In the genomic region with DNA sequence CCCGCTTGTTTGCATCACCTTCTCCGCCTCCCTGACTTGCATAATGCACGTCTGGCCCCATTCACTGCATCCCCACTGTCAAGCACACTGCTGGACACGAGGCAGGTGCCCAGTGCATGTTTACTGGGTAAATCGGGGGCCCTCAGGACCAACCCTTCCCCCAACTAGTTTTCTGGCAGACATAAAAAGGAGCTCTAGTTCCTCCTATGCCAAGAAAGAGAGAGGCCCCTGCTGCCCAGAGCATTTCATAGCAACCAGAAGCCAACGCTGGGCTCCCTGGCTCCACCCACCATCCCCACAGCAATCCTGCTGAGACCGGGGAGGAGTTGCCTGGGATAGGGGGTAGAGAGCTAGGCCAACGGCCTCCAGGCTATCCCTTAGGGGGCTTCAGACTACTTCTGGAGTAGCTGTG, we compare ENCODE assay signal across 12 cellular contexts. TPM values are rescaled to one million over a fixed set of nuclear protein-coding genes. Genes with fewer than 3 reads are reported as not detected.
DNase-seq lines count a peak whose midpoint lies in the region; ATAC-seq and TF ChIP-seq lines count a peak whose summit lies in the region.
"Had no signal": no experiment of that assay in that cellular context is flagged by ENCODE, and none has a peak within 500 bp of the region (broad histone marks: within the 10 kb centered on the region; RNA-seq: fewer than 3 reads in every experiment).

No MANE protein-coding gene starts in this region.

- CTCF ChIA-PET in SK-N-SH (lab: Yijun Ruan, JAX): interaction anchor here (0.9 to 2.3 kb wide), 2 partner anchors 17 to 52 kb away, joined by 3 to 5 read pairs; no protein-coding TSS in a partner anchor

- H3K27ac ChIP-seq in SK-N-SH (ENCODE audit: low read depth in 2 of 2, low read length in 1 of 2): no peak overlapping the region
- peak overlapping the region; percentile 35 for H3K27ac ChIP-seq in neuronal stem cell (replicated peaks; ENCODE audit: low read length)
- no peak overlapping the region for H3K27ac ChIP-seq in testis
- H3K27ac ChIP-seq: BLaER1 treated with 17β-estradiol and CSF1 and Interleukin-3, amounts not matched to agents 10 nM and 100 nM had no signal

- POLR2A ChIA-PET in SK-N-SH (lab: Yijun Ruan, JAX): interaction anchor here (0.6 kb wide), 1 partner anchor 17 kb away, joined by 3 read pairs; no protein-coding TSS in a partner anchor

- DNase-seq in BE2C (peak; percentile 33), SK-N-SH (peak; percentile 60), Right ventricle myocardium superior (peak; percentile 67), neuronal stem cell (ENCODE audit: low spot score) (peak; percentile 37), GM03348 (ENCODE audit: low spot score) (no peak), ACHN (no peak), KG1 (lab: John Stamatoyannopoulos, UW) (no peak), testis (no peak)
- DNase-seq: naive thymus-derived CD8-positive, alpha-beta T cell; NCI-H446 treated with DMSO at 0.1 percent for 48 hours had no signal

- no peak overlapping the region for H4K91ac ChIP-seq in neuronal stem cell (ENCODE audit: low read depth, low read length, poor library complexity)

- peaks cover 2% of the 10 kb centered on the region for H3K79me1 ChIP-seq in neuronal stem cell (ENCODE audit: low read depth, low read length)

- H4K8ac ChIP-seq in neuronal stem cell (ENCODE audit: low read depth, low read length): no peak overlapping the region

- H2BK12ac ChIP-seq in neuronal stem cell (ENCODE audit: low read length): peak overlapping the region; percentile 90

- peaks cover 11% of the 10 kb centered on the region for H3K4me1 ChIP-seq in BE2C
- peaks cover 0 to 8% of the 10 kb centered on the region in 2 experiments; a peak in 1 of 4 replicates for H3K4me1 ChIP-seq in SK-N-SH (ENCODE audit: control insufficient read depth in 1 of 2, insufficient read depth in 2 of 2, low read depth in 1 of 2, low read length in 1 of 2)
- peaks cover 5% of the 10 kb centered on the region in 2 donors for H3K4me1 ChIP-seq in neuronal stem cell (ENCODE audit: control insufficient read depth in 2 of 2, insufficient read depth in 1 of 2, low read depth in 1 of 2, low read length in 2 of 2)
- H3K4me1 ChIP-seq in testis: peaks cover 6% of the 10 kb centered on the region

- H3K9me2 ChIP-seq in SK-N-SH: no peaks in the 10 kb centered on the region

- no peaks in the 10 kb centered on the region for H3K9me3 ChIP-seq in BE2C
- no peaks in the 10 kb centered on the region for H3K9me3 ChIP-seq in SK-N-SH
- H3K9me3 ChIP-seq in neuronal stem cell (replicated peaks in 1 of 2; ENCODE audit: control insufficient read depth in 2 of 2, insufficient read depth in 1 of 2, low read depth in 1 of 2, low read length in 2 of 2): no peaks in the 10 kb centered on the region
- H3K9me3 ChIP-seq in testis: no peaks in the 10 kb centered on the region
- H3K9me3 ChIP-seq: BLaER1 treated with 17β-estradiol and CSF1 and Interleukin-3, amounts not matched to agents 10 nM and 100 nM had no signal

- TF ChIP-seq POLR2A in testis (IDR thresholded peaks at IDR 0.05): no peak

- H3K4me2 ChIP-seq in SK-N-SH: no peak overlapping the region
- H3K4me2 ChIP-seq in neuronal stem cell (ENCODE audit: insufficient read depth, low read length, poor library complexity, severe bottlenecking): peak overlapping the region; percentile 33
- H3K4me2 ChIP-seq: BLaER1 treated with 17β-estradiol and CSF1 and Interleukin-3, amounts not matched to agents 10 nM and 100 nM had no signal

- peak; percentile 78 for ATAC-seq in Right ventricle myocardium superior (ENCODE audit: poor library complexity)
- ATAC-seq: naive thymus-derived CD8-positive, alpha-beta T cell had no signal

- no peak overlapping the region for H3K4me3 ChIP-seq in BE2C (ENCODE audit: low read depth, low read length)
- no peak overlapping the region for H3K4me3 ChIP-seq in SK-N-SH (ENCODE audit: low read depth in 2 of 2, low read length in 1 of 2)
- no peak overlapping the region for H3K4me3 ChIP-seq in neuronal stem cell (ENCODE audit: low read length in 2 of 2)
- no peak overlapping the region for H3K4me3 ChIP-seq in testis
- H3K4me3 ChIP-seq: BLaER1 treated with 17β-estradiol and CSF1 and Interleukin-3, amounts not matched to agents 10 nM and 100 nM had no signal

- H3K36me3 ChIP-seq in BE2C (peaks cover 16% of the 10 kb centered on the region), SK-N-SH (replicated peaks in 1 of 2; ENCODE audit: control insufficient read depth in 1 of 2, insufficient read depth in 2 of 2, low read length in 1 of 2) (peaks cover 12 to 13% of the 10 kb centered on the region in 2 experiments), neuronal stem cell (replicated peaks in 1 of 2; ENCODE audit: control insufficient read depth in 2 of 2, insufficient read depth in 2 of 2, low read length in 2 of 2) (peaks cover 18 to 32% of the 10 kb centered on the region in 2 donors), testis (ENCODE audit: low read depth, missing control alignments) (no peaks in the 10 kb centered on the region)

- H2AFZ ChIP-seq in SK-N-SH (ENCODE audit: low read depth): no peak overlapping the region
- H2AFZ ChIP-seq in neuronal stem cell (ENCODE audit: low read length): peak overlapping the region; percentile 48

- no peak overlapping the region for H3K4ac ChIP-seq in neuronal stem cell (ENCODE audit: low read length)

- in situ Hi-C loops in ACHN (cut with HindIII; ENCODE audit: low pct_ligation_motif_present, low pct_unique_long_range_greater_than_20kb, low sequenced_read_pairs): no loop called here

- H2AK5ac ChIP-seq in neuronal stem cell (ENCODE audit: low read depth, low read length): no peak overlapping the region

- H3K27me3 ChIP-seq in BE2C (no peaks in the 10 kb centered on the region), SK-N-SH (ENCODE audit: insufficient read depth) (no peaks in the 10 kb centered on the region), neuronal stem cell (ENCODE audit: control insufficient read depth in 3 of 3, insufficient read depth in 3 of 3, low read depth in 1 of 3, low read length in 3 of 3) (no peaks in the 10 kb centered on the region), testis (no peaks in the 10 kb centered on the region)
- H3K27me3 ChIP-seq: BLaER1 treated with 17β-estradiol and CSF1 and Interleukin-3, amounts not matched to agents 10 nM and 100 nM had no signal

- TF ChIP-seq RAD21 in SK-N-SH (IDR thresholded peaks at IDR 0.05; ENCODE audit: low read length): peak; percentile 45

- no peak overlapping the region for H3K9ac ChIP-seq in SK-N-SH
- no peak overlapping the region for H3K9ac ChIP-seq in neuronal stem cell (ENCODE audit: low read depth, low read length, poor library complexity)
- H3K9ac ChIP-seq: BLaER1 treated with 17β-estradiol and CSF1 and Interleukin-3, amounts not matched to agents 10 nM and 100 nM had no signal

- no peaks in the 10 kb centered on the region for H4K20me1 ChIP-seq in SK-N-SH (ENCODE audit: insufficient read depth)

- no peak overlapping the region for H3K23ac ChIP-seq in neuronal stem cell (ENCODE audit: low read depth, low read length, poor library complexity)

- intact Hi-C loops in Right ventricle myocardium superior (cut with DNase I): no loop called here
- intact Hi-C loops in testis (cut with DNase I; ENCODE audit: low total_unique reads): no loop called here

- no peak overlapping the region for H2BK15ac ChIP-seq in neuronal stem cell (ENCODE audit: low read length)

- H3K18ac ChIP-seq in neuronal stem cell (ENCODE audit: low read length): peak overlapping the region; percentile 80

- no peak overlapping the region for H2BK120ac ChIP-seq in neuronal stem cell (ENCODE audit: low read depth, low read length)

- peak overlapping the region; percentile 97 for H3K14ac ChIP-seq in neuronal stem cell (ENCODE audit: low read length)

- 88% methylated on average over 8 of the region's 8 CpGs for WGBS in SK-N-SH (ENCODE audit: low lambda C conversion rate)
- no CpG with 5 or more reads among the region's 8 CpGs for WGBS in neuronal stem cell (ENCODE audit: extremely low coverage in 2 of 2, insufficient read length in 2 of 2, insufficient replicate concordance in 1 of 2), 2 donors
- 80 to 88% methylated on average over 3 to 8 of the region's 8 CpGs for WGBS in testis, 2 donors

- H3K79me2 ChIP-seq in SK-N-SH (ENCODE audit: insufficient read depth): peaks cover 15% of the 10 kb centered on the region; the same call in 1 of the 2 replicates

- H2BK5ac ChIP-seq in neuronal stem cell (ENCODE audit: low read length): no peak overlapping the region

- TF ChIP-seq CTCF in BE2C (IDR thresholded peaks at IDR 0.05; ENCODE audit: low read depth, low read length) (peak; percentile 22), SK-N-SH (IDR thresholded peaks at IDR 0.05) (no peak), testis (IDR thresholded peaks at IDR 0.05) (no peak)

- H3F3A ChIP-seq in SK-N-SH (replicated peaks; ENCODE audit: insufficient read depth): no peaks in the 10 kb centered on the region

- TF ChIP-seq EP300 in SK-N-SH (IDR thresholded peaks at IDR 0.05; ENCODE audit: borderline replicate concordance in 1 of 2, low read depth in 1 of 2, low read length in 1 of 2): no peak

RNA-seq across cellular contexts. Expression of gene ANKRD27, which starts 23.2 kb away (rescaled TPM):
- 15.1 TPM for polyA plus RNA-seq in BE2C (2012; ENCODE audit: insufficient read depth, insufficient read length, low read depth)
- polyA plus RNA-seq in SK-N-SH (2012; rRNA removed) (16.5 and 21.3 TPM in 2 replicates), testis (ENCODE audit: insufficient read depth, low read depth, low replicate concordance) (34.6 TPM)
- 12.8 and 15.4 TPM in 2 replicates for polyA plus RNA-seq in SK-N-SH (2012; cell fraction: cytosol; rRNA removed)
- 34.4 and 45.9 TPM in 2 replicates for polyA plus RNA-seq in SK-N-SH (2012; cell fraction: nucleus; rRNA removed)
- total RNA-seq in Right ventricle myocardium superior (22.6 TPM), testis (10 to 100 TPM; 45.8 to 54.4 TPM)
- 22.2 TPM for polyA plus RNA-seq in neuronal stem cell (2013, experiment 1 of 2)
- polyA plus RNA-seq in neuronal stem cell (2013, experiment 2 of 2): 21.7 TPM

RNA-seq across cellular contexts. Expression of gene RGS9BP, which starts 23.9 kb away (rescaled TPM):
- polyA plus RNA-seq in BE2C (2012; ENCODE audit: insufficient read depth, insufficient read length, low read depth): 0.15 TPM
- polyA plus RNA-seq in SK-N-SH (2012; rRNA removed) (0.18 and 0.21 TPM in 2 replicates), testis (ENCODE audit: insufficient read depth, low read depth, low replicate concordance) (0.58 TPM)
- 0.09 and 0.16 TPM in 2 replicates for polyA plus RNA-seq in SK-N-SH (2012; cell fraction: cytosol; rRNA removed)
- polyA plus RNA-seq in SK-N-SH (2012; cell fraction: nucleus; rRNA removed): 0.08 and 0.12 TPM in 2 replicates
- total RNA-seq in Right ventricle myocardium superior (14.3 TPM), testis (1 to 10 TPM in 1 of 2 donors, under 1 TPM in 1; 0.94 to 2.4 TPM)
- polyA plus RNA-seq in neuronal stem cell (2013, experiment 1 of 2): 0.49 TPM
- polyA plus RNA-seq in neuronal stem cell (2013, experiment 2 of 2): 0.48 TPM
- total RNA-seq: T-helper 1 cell treated with Interleukin-12 subunit alpha and Interleukin-12 subunit beta and Interleukin-4 antibody, amounts not matched to agents 30 ng/mL and 1 ng/mL, for 36 hours had no signal

RNA-seq across cellular contexts. Expression of gene NUDT19, which starts 39.9 kb away (rescaled TPM):
- 11.2 TPM for polyA plus RNA-seq in BE2C (2012; ENCODE audit: insufficient read depth, insufficient read length, low read depth)
- 6.2 and 6.7 TPM in 2 replicates for polyA plus RNA-seq in SK-N-SH (2012; rRNA removed)
- polyA plus RNA-seq in SK-N-SH (2012; cell fraction: cytosol; rRNA removed): 8.0 and 8.4 TPM in 2 replicates
- polyA plus RNA-seq in SK-N-SH (2012; cell fraction: nucleus; rRNA removed): 3.0 and 3.9 TPM in 2 replicates
- total RNA-seq in Right ventricle myocardium superior: 24.1 TPM
- polyA plus RNA-seq in neuronal stem cell (2013, experiment 1 of 2): 4.0 TPM
- 4.2 TPM for polyA plus RNA-seq in neuronal stem cell (2013, experiment 2 of 2)
- 10 to 100 TPM; 11.3 to 15.5 TPM for total RNA-seq in testis
- polyA plus RNA-seq in testis (ENCODE audit: insufficient read depth, low read depth, low replicate concordance): 6.7 TPM

Comparison
In these comparisons a context has a peak if more than half of its experiments do, and no peak if none do; other contexts are left out.
1. DNase-seq: peak in BE2C (single experiment), SK-N-SH (single experiment), Right ventricle myocardium superior (single experiment) and neuronal stem cell (single experiment); none in GM03348 (single experiment), ACHN (single experiment), KG1 (single experiment) and testis (single experiment).